11 cellular contexts compared by ENCODE assay signal in genomic region chr2:68135448-68136320, GRCh38.
"Had no signal": no experiment of that assay in that cellular context is flagged by ENCODE, and none has a peak within 500 bp of the region (broad histone marks: within the 10 kb centered on the region; RNA-seq: fewer than 3 reads in every experiment).

No MANE protein-coding gene starts in this region.

- DNase-seq: activated CD4-positive, alpha-beta T cell treated with anti-CD3 and anti-CD28 coated beads, Interleukin-2, amount 50 U/mL, for 1 hour; activated naive CD4-positive, alpha-beta T cell treated with anti-CD3 and anti-CD28 coated beads for 36 hours; adrenal gland; naive B cell; stimulated activated CD4-positive, alpha-beta T cell treated with anti-CD3 and anti-CD28 coated beads, Interleukin-12 subunit alpha, Interleukin-12 subunit beta, amount 100 ng/mL, for 4 hours; stimulated activated naive B cell treated with anti-CD40 and anti-IgM and Interleukin-4, amounts not matched to agents 10 μg/mL and 1 μg/mL and 100 μg/mL, for 72 hours; substantia nigra; uterus had no signal

- ATAC-seq: activated T-helper 17 cell treated with anti-CD3 and anti-CD28 coated beads, Interleukin-2, amount 50 U/mL, for 72 hours; stimulated activated naive B cell treated with anti-CD40 and anti-IgM and Interleukin-4, amounts not matched to agents 10 μg/mL and 1 μg/mL and 100 μg/mL, for 72 hours had no signal

- H3K9me3 Mint-ChIP-seq: activated naive CD4-positive, alpha-beta T cell treated with anti-CD3 and anti-CD28 coated beads for 36 hours; activated T-helper 17 cell treated with anti-CD3 and anti-CD28 coated beads, Interleukin-2, amount 50 U/mL, for 72 hours; naive B cell; stimulated activated naive B cell treated with anti-CD40 and anti-IgM and Interleukin-4, amounts not matched to agents 10 μg/mL and 1 μg/mL and 100 μg/mL, for 72 hours had no signal

- FAIRE-seq: islet of Langerhans had no signal

- H3K4me1 Mint-ChIP-seq: activated T-helper 17 cell treated with anti-CD3 and anti-CD28 coated beads, Interleukin-2, amount 50 U/mL, for 72 hours; naive B cell had no signal

- H3K9me3 ChIP-seq: adrenal gland, tibial nerve, uterus had no signal

- H3K27ac Mint-ChIP-seq: activated naive CD4-positive, alpha-beta T cell treated with anti-CD3 and anti-CD28 coated beads for 36 hours; activated T-helper 17 cell treated with anti-CD3 and anti-CD28 coated beads, Interleukin-2, amount 50 U/mL, for 72 hours; stimulated activated naive B cell treated with anti-CD40 and anti-IgM and Interleukin-4, amounts not matched to agents 10 μg/mL and 1 μg/mL and 100 μg/mL, for 72 hours had no signal

- H3K27me3 Mint-ChIP-seq: activated T-helper 17 cell treated with anti-CD3 and anti-CD28 coated beads, Interleukin-2, amount 50 U/mL, for 72 hours; naive B cell; stimulated activated naive B cell treated with anti-CD40 and anti-IgM and Interleukin-4, amounts not matched to agents 10 μg/mL and 1 μg/mL and 100 μg/mL, for 72 hours had no signal

- H3K4me3 Mint-ChIP-seq: activated naive CD4-positive, alpha-beta T cell treated with anti-CD3 and anti-CD28 coated beads for 36 hours; activated T-helper 17 cell treated with anti-CD3 and anti-CD28 coated beads, Interleukin-2, amount 50 U/mL, for 72 hours; naive B cell; stimulated activated naive B cell treated with anti-CD40 and anti-IgM and Interleukin-4, amounts not matched to agents 10 μg/mL and 1 μg/mL and 100 μg/mL, for 72 hours had no signal
